8 cellular contexts compared by ENCODE assay signal in genomic region chr1:8816831-8817412, GRCh38. TPM values are rescaled to one million over a fixed set of nuclear protein-coding genes. Genes with fewer than 3 reads are reported as not detected.
DNase-seq lines count a peak whose midpoint lies in the region; ATAC-seq and TF ChIP-seq lines count a peak whose summit lies in the region.

No MANE protein-coding gene starts in this region.

- peak overlapping the region in 1 of 2 experiments; percentile 96 for H3K14ac ChIP-seq in mesenchymal stem cell (ENCODE audit: low read length in 2 of 2)

- TF ChIP-seq EP300 in stomach (IDR thresholded peaks at IDR 0.05), result no peak

- peak overlapping the region; percentile 66 for H3K4me2 ChIP-seq in mesenchymal stem cell (ENCODE audit: low read length, poor library complexity, severe bottlenecking)

- H2BK120ac ChIP-seq in mesenchymal stem cell (ENCODE audit: low read depth, low read length), result peak overlapping the region; percentile 71

- H4K8ac ChIP-seq in mesenchymal stem cell (ENCODE audit: low read length), result peak overlapping the region; percentile 92

- peak overlapping the region; percentile 55 to 89 for H3K4ac ChIP-seq in mesenchymal stem cell (ENCODE audit: low read depth in 1 of 2, low read length in 2 of 2)

- H3K27ac ChIP-seq in ectodermal cell (ENCODE audit: insufficient read depth, low read depth, low read length, poor library complexity, severe bottlenecking), result peak overlapping the region; percentile 89
- peak overlapping the region; percentile 66 for H3K27ac ChIP-seq in mesenchymal stem cell (ENCODE audit: low read length, poor library complexity, severe bottlenecking)
- H3K27ac ChIP-seq in stomach, result peak overlapping the region; percentile 92 to 98 (median 96)

- H2BK5ac ChIP-seq in mesenchymal stem cell (ENCODE audit: low read depth, low read length, poor library complexity, severe bottlenecking), result peak overlapping the region; percentile 14

- peak overlapping the region; percentile 95 for H2BK15ac ChIP-seq in mesenchymal stem cell (ENCODE audit: low read depth, poor library complexity, severe bottlenecking)

- H2AFZ ChIP-seq in mesenchymal stem cell (ENCODE audit: low read depth, low read length), result no peak overlapping the region

- peak overlapping the region; percentile 79 for H2AK5ac ChIP-seq in mesenchymal stem cell (ENCODE audit: low read length, severe bottlenecking)

- ATAC-seq in HG03139 (IDR thresholded peaks at IDR 0.05; ENCODE audit: unreplicated experiment), result peak; percentile 19

- no peak for TF ChIP-seq POLR2A in stomach (IDR thresholded peaks at IDR 0.05)

- H3K9ac ChIP-seq in mesenchymal stem cell (ENCODE audit: low read length), result peak overlapping the region; percentile 97

- H2BK12ac ChIP-seq in mesenchymal stem cell (ENCODE audit: low read length in 2 of 2), result peak overlapping the region; percentile 44 to 90

- H3K79me1 ChIP-seq in mesenchymal stem cell (replicated peaks; ENCODE audit: low read length, poor library complexity, severe bottlenecking), result no peaks in the 10 kb centered on the region

- H3K27me3 ChIP-seq in ectodermal cell (ENCODE audit: control insufficient read depth, insufficient read depth, low read length, poor library complexity, severe bottlenecking), result no peaks in the 10 kb centered on the region
- H3K27me3 ChIP-seq in mesenchymal stem cell (ENCODE audit: control insufficient read depth in 1 of 2, insufficient read depth in 1 of 2, low read length in 2 of 2), result no peaks in the 10 kb centered on the region
- H3K27me3 ChIP-seq in stomach, result no peaks in the 10 kb centered on the region

- peak overlapping the region; percentile 78 to 95 for H3K18ac ChIP-seq in mesenchymal stem cell (ENCODE audit: low read depth in 1 of 2, low read length in 2 of 2)

- peak overlapping the region; percentile 90 for H3K4me3 ChIP-seq in ectodermal cell (ENCODE audit: insufficient read depth, low read depth, low read length)
- H3K4me3 ChIP-seq in mesenchymal stem cell (ENCODE audit: insufficient read depth in 1 of 2, low read depth in 1 of 2, low read length in 2 of 2), result peak overlapping the region; percentile 85 to 94
- peak overlapping the region; percentile 66 to 88 (median 79) for H3K4me3 ChIP-seq in stomach

- peak in 1 of 7 experiments; percentile 3 for TF ChIP-seq CTCF in stomach (IDR thresholded peaks at IDR 0.05)

- peak overlapping the region in 1 of 2 experiments; percentile 16 for H3K23ac ChIP-seq in mesenchymal stem cell (ENCODE audit: low read length in 2 of 2)

- no peaks in the 10 kb centered on the region for H3K9me3 ChIP-seq in ectodermal cell (ENCODE audit: control insufficient read depth, low read length)
- H3K9me3 ChIP-seq in mesenchymal stem cell (ENCODE audit: control insufficient read depth, low read length), result no peaks in the 10 kb centered on the region
- H3K9me3 ChIP-seq in stomach, result no peaks in the 10 kb centered on the region

- H3K36me3 ChIP-seq in ectodermal cell (ENCODE audit: control insufficient read depth, insufficient read depth, low read length) (no peaks in the 10 kb centered on the region), mesenchymal stem cell (ENCODE audit: control insufficient read depth in 1 of 2, insufficient read depth in 2 of 2, low read depth in 1 of 2, low read length in 2 of 2) (no peaks in the 10 kb centered on the region), stomach (no peaks in the 10 kb centered on the region)

- peak overlapping the region; percentile 73 for H4K91ac ChIP-seq in mesenchymal stem cell (ENCODE audit: low read length)

- DNase-seq in DMS79 treated with DMSO at 0.1 percent for 48 hours (lab: John Stamatoyannopoulos, UW), result peak; percentile 67
- no peak for DNase-seq in DMS79 (lab: John Stamatoyannopoulos, UW)
- DNase-seq in activated CD4-positive, alpha-beta T cell treated with anti-CD3 and anti-CD28 coated beads for 48 hours, result peak; percentile 25
- peak; percentile 28 for DNase-seq in mesenchymal stem cell
- DNase-seq in stomach, result peak; percentile 27
- no peak for DNase-seq in NCI-H1930 (lab: John Stamatoyannopoulos, UW)

- intact Hi-C loops in stomach (cut with DNase I; ENCODE audit: low total_unique reads), result no loop called here

- H3K4me1 ChIP-seq in ectodermal cell (ENCODE audit: control insufficient read depth, insufficient read depth, low read length), result peaks cover 3% of the 10 kb centered on the region
- H3K4me1 ChIP-seq in mesenchymal stem cell (ENCODE audit: control insufficient read depth, insufficient read depth, low read depth, low read length), result peaks cover 5% of the 10 kb centered on the region
- peaks cover 31 to 63% (median 52%) of the 10 kb centered on the region in 4 donors for H3K4me1 ChIP-seq in stomach

- WGBS in ectodermal cell, 2 experiments, result 0 to 1% methylated on average over 41 of the region's 41 CpGs
- under 1% methylated on average over 41 of the region's 41 CpGs for WGBS in mesenchymal stem cell
- 0 to 2% (median 1%) methylated on average over 22 to 41 of the region's 41 CpGs for WGBS in stomach, 5 donors

RNA-seq across cellular contexts. Expression of gene RERE, which starts 0.5 kb away (rescaled TPM):
- polyA plus RNA-seq in ectodermal cell (2013, experiment 1 of 4), result 107 TPM
- polyA plus RNA-seq in ectodermal cell (2013, experiment 2 of 4), result 97.5 TPM
- 72.7 TPM for polyA plus RNA-seq in ectodermal cell (2013, experiment 3 of 4)
- 84.5 TPM for polyA plus RNA-seq in ectodermal cell (2013, experiment 4 of 4)
- polyA plus RNA-seq in mesenchymal stem cell (2013, experiment 1 of 2), result 59.5 TPM
- 53.5 TPM for polyA plus RNA-seq in mesenchymal stem cell (2013, experiment 2 of 2)
- 100 to 1,000 TPM in 2 of 5 donors, 10 to 100 TPM in 3; 75.0 to 198 (median 99.2) TPM for total RNA-seq in stomach
- polyA plus RNA-seq in stomach, result 10 to 100 TPM; 15.6 to 21.6 (median 18.0) TPM

Comparison
In these comparisons a context has a peak if more than half of its experiments do, and no peak if none do; other contexts are left out.
1. DNase-seq: peak in DMS79 treated with DMSO at 0.1 percent for 48 hours (single experiment), activated CD4-positive, alpha-beta T cell treated with anti-CD3 and anti-CD28 coated beads for 48 hours (single experiment), mesenchymal stem cell (single experiment) and stomach (single experiment); none in DMS79 (single experiment) and NCI-H1930 (0 of 2).
2. Peak in every context shown above with its lines, with median percentiles within 50 percentile points of each other: H3K27ac ChIP-seq and H3K4me3 ChIP-seq.